Comparison of ENCODE assay signal across 12 cellular contexts in the genomic region with DNA sequence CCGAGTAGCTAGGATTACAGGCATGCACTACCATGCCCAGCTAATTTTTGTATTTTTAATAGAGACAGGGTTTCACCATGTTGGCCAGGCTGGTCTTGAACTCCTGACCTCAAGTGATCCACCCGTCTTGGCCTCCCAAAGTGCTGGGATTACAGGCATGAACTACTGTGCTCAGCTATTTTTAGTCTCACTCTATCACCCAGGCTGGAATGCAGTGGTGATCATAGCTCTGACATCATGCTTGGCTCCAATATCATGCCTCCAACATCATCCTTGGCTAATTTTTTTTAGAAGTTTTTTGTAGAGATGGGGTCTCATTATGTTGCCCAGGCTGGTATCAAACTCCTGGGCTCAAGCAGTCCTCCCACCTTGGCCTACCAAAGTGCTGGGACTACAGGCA. TPM values are rescaled to one million over a fixed set of nuclear protein-coding genes. Genes with fewer than 3 reads are reported as not detected.
DNase-seq lines count a peak whose midpoint lies in the region; ATAC-seq and TF ChIP-seq lines count a peak whose summit lies in the region.
"Not testable (repeated sequence)": the region's sequence is repeated elsewhere in the genome, so short reads cannot be mapped to it uniquely, and the experiment has no call there.
"Had no signal": no experiment of that assay in that cellular context is flagged by ENCODE, and none has a peak within 500 bp of the region (broad histone marks: within the 10 kb centered on the region; RNA-seq: fewer than 3 reads in every experiment).

No MANE protein-coding gene starts in this region.

- peak; percentile 7 for DNase-seq in Daoy (ENCODE audit: low read depth)
- DNase-seq in SK-N-SH, left cardiac atrium, psoas muscle: not testable (repeated sequence)
- peak; percentile 66 to 69 for DNase-seq in cardiac fibroblast (ENCODE audit: low read depth in 2 of 2)
- DNase-seq in fibroblast of the aortic adventitia (ENCODE audit: low read depth) = peak; percentile 76

- not testable (repeated sequence) for H3K9ac ChIP-seq in SK-N-SH

- not testable (repeated sequence) for H3K36me3 ChIP-seq in HEK293 (ENCODE audit: control insufficient read depth in 2 of 2, insufficient read depth in 1 of 2, low read length in 2 of 2); psoas muscle (ENCODE audit: insufficient read depth in 1 of 2, low read depth in 1 of 2)
- H3K36me3 ChIP-seq in SK-N-SH (replicated peaks in 1 of 2; ENCODE audit: control insufficient read depth in 1 of 2, insufficient read depth in 2 of 2, low read length in 1 of 2) = peaks cover 0 to 10% of the 10 kb centered on the region in 2 experiments

- H3K27ac ChIP-seq in HEK293 (ENCODE audit: extremely low read depth, low read depth, low read length); SK-N-SH (ENCODE audit: low read depth in 2 of 2, low read length in 1 of 2): not testable (repeated sequence)
- H3K27ac ChIP-seq in psoas muscle = peak overlapping the region; percentile 65

- H4K20me1 ChIP-seq in SK-N-SH (ENCODE audit: insufficient read depth) = not testable (repeated sequence)

- not testable (repeated sequence) for H3F3A ChIP-seq in SK-N-SH (replicated peaks; ENCODE audit: insufficient read depth)

- H3K27me3 ChIP-seq in SK-N-SH (ENCODE audit: insufficient read depth); psoas muscle (ENCODE audit: insufficient read depth in 3 of 3, low read length in 2 of 3): not testable (repeated sequence)

- H3K4me2 ChIP-seq in SK-N-SH = not testable (repeated sequence)

- CTCF ChIA-PET in HEK293 (lab: Yijun Ruan, JAX); SK-N-SH (lab: Yijun Ruan, JAX): not testable (repeated sequence)

- not testable (repeated sequence) for H3K4me1 ChIP-seq in HEK293 (ENCODE audit: control insufficient read depth, insufficient read depth, low read length); SK-N-SH (ENCODE audit: control insufficient read depth in 1 of 2, insufficient read depth in 2 of 2, low read depth in 1 of 2, low read length in 1 of 2); psoas muscle

- intact Hi-C loops in left cardiac atrium (cut with DNase I); psoas muscle (cut with DNase I): not testable (repeated sequence)

- TF ChIP-seq EP300 in SK-N-SH (IDR thresholded peaks at IDR 0.05; ENCODE audit: borderline replicate concordance in 1 of 2, low read depth in 1 of 2, low read length in 1 of 2) = not testable (repeated sequence)

- TF ChIP-seq CTCF in HEK293 (tag by site-specific recombination; IDR thresholded peaks at IDR 0.05); SK-N-SH (IDR thresholded peaks at IDR 0.05); cardiac fibroblast (IDR thresholded peaks at IDR 0.05; ENCODE audit: low read depth, low read length); fibroblast of the aortic adventitia (IDR thresholded peaks at IDR 0.05; ENCODE audit: insufficient read depth, low read length); psoas muscle (IDR thresholded peaks at IDR 0.05): not testable (repeated sequence)

- H3K4me3 ChIP-seq in HEK293 (ENCODE audit: low read depth, low read length); SK-N-SH (ENCODE audit: low read depth in 2 of 2, low read length in 1 of 2); cardiac fibroblast (replicated peaks in 1 of 2; ENCODE audit: low read depth in 2 of 2, low read length in 2 of 2); fibroblast of the aortic adventitia (ENCODE audit: low read depth, low read length); psoas muscle: not testable (repeated sequence)

- not testable (repeated sequence) for H3K9me2 ChIP-seq in SK-N-SH

- H3K9me3 ChIP-seq in HEK293 (ENCODE audit: control insufficient read depth, insufficient read depth, low read depth, low read length); SK-N-SH; psoas muscle: not testable (repeated sequence)

- not testable (repeated sequence) for H2AFZ ChIP-seq in SK-N-SH (ENCODE audit: low read depth)

- POLR2A ChIA-PET in HEK293 (lab: Yijun Ruan, JAX); SK-N-SH (lab: Yijun Ruan, JAX): not testable (repeated sequence)

- H3K79me2 ChIP-seq in SK-N-SH (ENCODE audit: insufficient read depth) = not testable (repeated sequence)

- TF ChIP-seq RAD21 in SK-N-SH (IDR thresholded peaks at IDR 0.05; ENCODE audit: low read length) = not testable (repeated sequence)

- peak; percentile 82 to 90 for ATAC-seq in left cardiac atrium
- ATAC-seq in psoas muscle = peak; percentile 85 to 96 (median 90)

- 85% methylated on average over 2 of the region's 2 CpGs for WGBS in SK-N-SH (ENCODE audit: low lambda C conversion rate)
- WGBS in psoas muscle, 3 donors = 23 to 34% (median 25%) methylated on average over 2 of the region's 2 CpGs

TF ChIP-seq in HEK293, 187 proteins besides CTCF, POLR2A, EP300 and RAD21:
- TF ChIP-seq ZBTB21 (tag by site-specific recombination; IDR thresholded peaks at IDR 0.05) (peak; percentile 83), ZFP37 (tag by site-specific recombination; IDR thresholded peaks at IDR 0.05) (peak; percentile 62; the same call in 1 of the 2 replicates), ZNF629 (tag by site-specific recombination; IDR thresholded peaks at IDR 0.05) (peak; percentile 67), ZNF362 (tag by site-specific recombination; IDR thresholded peaks at IDR 0.05) (peak; percentile 54; the same call in 1 of the 2 replicates)

TF ChIP-seq in SK-N-SH, 30 proteins besides CTCF, POLR2A, EP300 and RAD21:
- peak; percentile 54; the same call in 1 of the 2 replicates for TF ChIP-seq MEF2A (IDR thresholded peaks at IDR 0.05; ENCODE audit: borderline replicate concordance, low read depth)

RNA-seq across cellular contexts. Expression of gene MMAA, which starts 21.1 kb away (rescaled TPM):
- total RNA-seq in Daoy (2014; rRNA removed; shearing (Covaris generic)) = 2.8 TPM in 2 replicates
- 2.2 and 3.2 TPM in 2 replicates for polyA plus RNA-seq in SK-N-SH (2012; rRNA removed)
- polyA plus RNA-seq in SK-N-SH (2012; cell fraction: cytosol; rRNA removed) = 3.0 and 4.6 TPM in 2 replicates
- 1.7 and 3.0 TPM in 2 replicates for polyA plus RNA-seq in SK-N-SH (2012; cell fraction: nucleus; rRNA removed)
- 9.2 and 15.9 TPM in 2 replicates for total RNA-seq in fibroblast of the aortic adventitia (ENCODE audit: low replicate concordance)
- 1 to 10 TPM; 6.6 to 8.7 TPM for total RNA-seq in left cardiac atrium
- total RNA-seq in psoas muscle = 10 to 100 TPM; 13.3 to 21.9 (median 17.2) TPM
- 1 to 10 TPM; 3.6 to 6.1 (median 4.5) TPM for polyA plus RNA-seq in psoas muscle

RNA-seq across cellular contexts. Expression of gene C4orf51, which starts 39.7 kb away (rescaled TPM):
- total RNA-seq in Daoy (2014; rRNA removed; shearing (Covaris generic)) = not detected in 2 replicates
- not detected in 2 replicates for polyA plus RNA-seq in SK-N-SH (2012; rRNA removed)
- polyA plus RNA-seq in SK-N-SH (2012; cell fraction: cytosol; rRNA removed) = not detected in 2 replicates
- not detected in 2 replicates for polyA plus RNA-seq in SK-N-SH (2012; cell fraction: nucleus; rRNA removed)
- total RNA-seq in fibroblast of the aortic adventitia (ENCODE audit: low replicate concordance) = not detected in 2 replicates
- not detected for total RNA-seq in left cardiac atrium
- total RNA-seq in psoas muscle = not detected
- not detected for polyA plus RNA-seq in psoas muscle
- total RNA-seq: A673; CD8-positive, alpha-beta T cell; MCF 10A had no signal
- polyA plus RNA-seq: BJ, H1 had no signal
